8 cellular contexts compared by ENCODE assay signal in the genomic region with DNA sequence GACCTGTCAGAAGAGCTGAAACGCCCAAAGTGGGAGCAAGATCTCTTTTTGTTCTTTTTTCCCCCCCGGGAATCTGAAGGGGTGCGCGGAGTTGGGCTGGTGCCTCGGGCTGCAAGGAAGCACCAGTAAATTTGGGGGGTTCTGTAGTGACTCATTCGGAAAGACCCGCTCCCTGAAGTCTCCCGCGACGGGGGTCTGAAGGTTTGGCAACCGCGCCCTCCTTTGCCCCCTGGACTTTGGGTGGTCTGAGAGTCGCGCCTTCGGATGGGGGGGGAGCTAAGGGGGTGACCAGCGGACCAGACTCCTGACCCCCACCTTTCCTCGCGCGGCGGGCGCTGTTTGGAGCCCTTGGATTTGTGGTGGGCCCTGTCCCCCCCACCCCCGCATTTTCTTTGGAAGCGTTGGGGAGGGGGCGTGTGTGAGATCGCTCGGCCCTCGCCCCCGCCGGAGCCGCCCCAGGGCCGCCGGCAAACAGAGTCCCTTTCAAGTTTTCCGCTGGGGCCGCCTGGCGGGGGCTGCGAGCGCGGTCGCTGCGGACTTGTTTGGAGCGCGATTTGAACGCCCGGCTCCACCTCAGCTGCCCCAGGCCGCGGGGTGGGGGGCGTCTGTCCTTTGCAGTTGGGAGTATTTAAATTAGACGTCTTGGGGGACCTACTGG. TPM values are rescaled to one million over a fixed set of nuclear protein-coding genes. Genes with fewer than 3 reads are reported as not detected.
A peak's percentile ranks its signal among the peaks of the same experiment; 100 is the strongest.
DNase-seq lines count a peak whose midpoint lies in the region; ATAC-seq and TF ChIP-seq lines count a peak whose summit lies in the region.

No MANE protein-coding gene starts in this region.

- H3K27me3 ChIP-seq in heart left ventricle (peaks cover 0 to 9% (median 0%) of the 10 kb centered on the region in 9 donors), psoas muscle (ENCODE audit: insufficient read depth in 3 of 3, low read length in 2 of 3) (no peaks in the 10 kb centered on the region)

- H3K4me3 ChIP-seq in heart left ventricle = peak overlapping the region; percentile 60 to 99 (median 96)
- peak overlapping the region; percentile 99 for H3K4me3 ChIP-seq in psoas muscle

- H3K27ac ChIP-seq in heart left ventricle = peak overlapping the region; percentile 82 to 98 (median 92)
- peak overlapping the region; percentile 98 for H3K27ac ChIP-seq in psoas muscle

- no peaks in the 10 kb centered on the region for H3K9me3 ChIP-seq in heart left ventricle
- H3K9me3 ChIP-seq in psoas muscle = no peaks in the 10 kb centered on the region

- DNase-seq in activated T-cell treated with anti-CD3 and anti-CD28 coated beads, Interleukin-2, amount 50 U/mL, for 1 hour = peak; percentile 47
- no peak for DNase-seq in activated T-cell treated with anti-CD3 and anti-CD28 coated beads for 4 hours
- DNase-seq in activated CD8-positive, alpha-beta memory T cell treated with anti-CD3 and anti-CD28 coated beads, Interleukin-2, amount 50 U/mL, for 4 hours = peak; percentile 43
- DNase-seq in heart left ventricle = peak; percentile 45 to 73 (median 66)
- peak in 1 of 2 donors; percentile 76 for DNase-seq in psoas muscle
- DNase-seq in NCI-H446 (lab: John Stamatoyannopoulos, UW) = no peak

- WGBS in heart left ventricle, 4 donors = 0 to 1% (median 1%) methylated on average over 18 to 48 of the region's 48 CpGs
- 1% methylated on average over 39 to 48 of the region's 48 CpGs for WGBS in psoas muscle, 3 donors

- intact Hi-C loops in heart left ventricle (cut with DNase I) = loop anchor here in 5 of 10 donors (1.0 to 5.0 kb wide), 3 partner anchors 13 to 37 kb away; no protein-coding TSS in a partner anchor
- intact Hi-C loops in psoas muscle (cut with DNase I) = loop anchor here in 1 of 2 donors (2.0 kb wide), 1 partner anchor 15 kb away; no protein-coding TSS in a partner anchor

- no peaks in the 10 kb centered on the region for H3K36me3 ChIP-seq in heart left ventricle
- no peaks in the 10 kb centered on the region for H3K36me3 ChIP-seq in psoas muscle (ENCODE audit: insufficient read depth in 1 of 2, low read depth in 1 of 2)

- no peak for ATAC-seq in heart left ventricle
- ATAC-seq in psoas muscle = peak in 1 of 4 donors; percentile 23
- ATAC-seq in HG03097 (IDR thresholded peaks at IDR 0.05; ENCODE audit: low FRiP score, unreplicated experiment) = no peak
- ATAC-seq in esophagus mucosa = no peak

- TF ChIP-seq CTCF in heart left ventricle (IDR thresholded peaks at IDR 0.05) (peak; percentile 14 to 59 (median 42)), psoas muscle (IDR thresholded peaks at IDR 0.05) (peak; percentile 34)

- H3K4me1 ChIP-seq in heart left ventricle (peaks cover 11 to 77% (median 57%) of the 10 kb centered on the region in 12 donors), psoas muscle (peaks cover 40% of the 10 kb centered on the region)

- no peak for TF ChIP-seq POLR2A in heart left ventricle (IDR thresholded peaks at IDR 0.05)

RNA-seq across cellular contexts. Expression of a gene that starts 2.0 kb away (rescaled TPM):
- total RNA-seq in heart left ventricle (10 to 100 TPM; 29.8 to 74.6 (median 36.3) TPM), psoas muscle (10 to 100 TPM; 31.9 to 88.3 (median 48.5) TPM), esophagus mucosa (22.6 TPM)
- polyA plus RNA-seq in heart left ventricle (10 to 100 TPM; 32.8 to 44.5 TPM), psoas muscle (10 to 100 TPM; 24.5 to 48.5 (median 27.0) TPM)

Comparison
In these comparisons a context has a peak if more than half of its experiments do, and no peak if none do; other contexts are left out.
1. DNase-seq: peak in activated T-cell treated with anti-CD3 and anti-CD28 coated beads, Interleukin-2, amount 50 U/mL, for 1 hour (single experiment), activated CD8-positive, alpha-beta memory T cell treated with anti-CD3 and anti-CD28 coated beads, Interleukin-2, amount 50 U/mL, for 4 hours (single experiment) and heart left ventricle (5 of 5); none in activated T-cell treated with anti-CD3 and anti-CD28 coated beads for 4 hours (single experiment) and NCI-H446 (0 of 2).